Comparison of ENCODE assay signal across 9 cellular contexts in genomic region chr17:19181040-19181875, GRCh38. TPM values are rescaled to one million over a fixed set of nuclear protein-coding genes. Genes with fewer than 3 reads are reported as not detected.
DNase-seq lines count a peak whose midpoint lies in the region; ATAC-seq, FAIRE-seq and TF ChIP-seq lines count a peak whose summit lies in the region.
"Not testable (repeated sequence)": the region's sequence is repeated elsewhere in the genome, so short reads cannot be mapped to it uniquely, and the experiment has no call there.
"Had no signal": no experiment of that assay in that cellular context is flagged by ENCODE, and none has a peak within 500 bp of the region (broad histone marks: within the 10 kb centered on the region; RNA-seq: fewer than 3 reads in every experiment).

No MANE protein-coding gene starts in this region.

- not testable (repeated sequence) for TF ChIP-seq RAD21 in A549 (conservative IDR thresholded peaks at IDR 0.05 in 1 of 2, IDR thresholded peaks at IDR 0.05 in 1 of 2)

- not testable (repeated sequence) for FAIRE-seq in A549 (lab: Jason Lieb, UNC)
- FAIRE-seq in endometrium (lab: Jason Lieb, UNC) = peak; percentile 21

- H3K9me3 Mint-ChIP-seq in naive thymus-derived CD4-positive, alpha-beta T cell = not testable (repeated sequence)

- ATAC-seq in A549 = peak; percentile 96 to 97
- peak; percentile 89 for ATAC-seq in GM18909 (IDR thresholded peaks at IDR 0.05; ENCODE audit: poor library complexity, unreplicated experiment)
- ATAC-seq in GM21447 (IDR thresholded peaks at IDR 0.05; ENCODE audit: unreplicated experiment) = peak; percentile 89
- peak; percentile 74 for ATAC-seq in HG02763 (IDR thresholded peaks at IDR 0.05; ENCODE audit: unreplicated experiment)
- peak; percentile 90 for ATAC-seq in HG03135 (IDR thresholded peaks at IDR 0.05; ENCODE audit: unreplicated experiment)
- ATAC-seq in SK-N-SH treated with all-trans-retinoic acid at 6 μM for 48 hours = peak; percentile 97
- peak; percentile 100 for ATAC-seq in naive thymus-derived CD4-positive, alpha-beta T cell

- not testable (repeated sequence) for H3K4me3 Mint-ChIP-seq in naive thymus-derived CD4-positive, alpha-beta T cell

- H3K27ac Mint-ChIP-seq in naive thymus-derived CD4-positive, alpha-beta T cell = not testable (repeated sequence)

- no CpG with 5 or more reads among the region's 33 CpGs for WGBS in A549 (ENCODE audit: missing lambda C conversion rate)

- H3K9me3 ChIP-seq in A549; naive thymus-derived CD4-positive, alpha-beta T cell (ENCODE audit: control insufficient read depth in 2 of 3, low read length in 3 of 3): not testable (repeated sequence)

- not testable (repeated sequence) for H3K4me1 ChIP-seq in A549; naive thymus-derived CD4-positive, alpha-beta T cell (ENCODE audit: control insufficient read depth in 2 of 2, insufficient read depth in 2 of 2, low read length in 2 of 2)

- H3K36me3 ChIP-seq in naive thymus-derived CD4-positive, alpha-beta T cell (ENCODE audit: control insufficient read depth in 2 of 3, insufficient read depth in 3 of 3, low read length in 3 of 3) = not testable (repeated sequence)

- H3K27me3 Mint-ChIP-seq in naive thymus-derived CD4-positive, alpha-beta T cell = not testable (repeated sequence)

- CTCF ChIA-PET in A549 (lab: Yijun Ruan, JAX); naive thymus-derived CD4-positive, alpha-beta T cell (lab: Charles Lee): not testable (repeated sequence)

- intact Hi-C loops in naive thymus-derived CD4-positive, alpha-beta T cell (cut with micrococcal nuclease) = not testable (repeated sequence)

- not testable (repeated sequence) for H3K4me3 ChIP-seq in A549; naive thymus-derived CD4-positive, alpha-beta T cell (ENCODE audit: low read length)

- not testable (repeated sequence) for H3K27me3 ChIP-seq in naive thymus-derived CD4-positive, alpha-beta T cell (ENCODE audit: control insufficient read depth in 2 of 2, insufficient read depth in 2 of 2, low read length in 2 of 2)

- not testable (repeated sequence) for TF ChIP-seq CTCF in A549 (IDR thresholded peaks at IDR 0.05)

- TF ChIP-seq EP300 in A549 (IDR thresholded peaks at IDR 0.05) = not testable (repeated sequence)

- not testable (repeated sequence) for H3K4me1 Mint-ChIP-seq in naive thymus-derived CD4-positive, alpha-beta T cell

- not testable (repeated sequence) for TF ChIP-seq POLR2A in A549 (IDR thresholded peaks at IDR 0.05; ENCODE audit: low read length)

- not testable (repeated sequence) for H3K27ac ChIP-seq in A549; naive thymus-derived CD4-positive, alpha-beta T cell (ENCODE audit: low read depth, low read length)

- POLR2A ChIA-PET in A549 (lab: Yijun Ruan, JAX); naive thymus-derived CD4-positive, alpha-beta T cell (lab: Charles Lee): not testable (repeated sequence)

- H3K4me2 ChIP-seq in A549 = not testable (repeated sequence)

- DNase-seq in A549 (ENCODE audit: low read depth in 1 of 2, low spot score in 1 of 2); naive thymus-derived CD4-positive, alpha-beta T cell: not testable (repeated sequence)

- H3K36me3 Mint-ChIP-seq in naive thymus-derived CD4-positive, alpha-beta T cell = not testable (repeated sequence)

RNA-seq across cellular contexts. Expression of gene GRAPL, which starts 53.9 kb away (rescaled TPM):
- polyA plus RNA-seq in A549 (2011; rRNA removed) (0.08 and 0.09 TPM in 2 replicates), A549 (2017; fragmentation: RNase III; extraction: RNeasy Plus Mini Kit Qiagen cat#74134 plus additional on column Dnase treatment) (0.16 to 0.36 TPM (median 0.25 TPM) in 3 replicates)
- polyA plus RNA-seq in A549 (2012; cell fraction: cytosol; rRNA removed) = 0.08 TPM in 1 of 2 replicates, not detected in the other
- polyA plus RNA-seq in A549 (2012; cell fraction: nucleus; rRNA removed) = 0.43 and 0.61 TPM in 2 replicates
- polyA minus RNA-seq in A549 (2011; rRNA and poly(A)+ RNA removed) = 0.74 and 1.2 TPM in 2 replicates
- total RNA-seq in naive thymus-derived CD4-positive, alpha-beta T cell = 100 to 1,000 TPM in 2 of 5 experiments, 10 to 100 TPM in 3; 25.1 to 105 (median 32.8) TPM
- 1 to 10 TPM; 3.9 TPM for polyA plus RNA-seq in naive thymus-derived CD4-positive, alpha-beta T cell
- total RNA-seq: SK-MEL-5 had no signal

RNA-seq across cellular contexts. Expression of gene EPN2, which starts 55.9 kb away (rescaled TPM):
- 32.7 and 33.8 TPM in 2 replicates for polyA plus RNA-seq in A549 (2011; rRNA removed)
- 35.3 and 39.9 TPM in 2 replicates for polyA plus RNA-seq in A549 (2012; cell fraction: cytosol; rRNA removed)
- 77.1 and 85.8 TPM in 2 replicates for polyA plus RNA-seq in A549 (2012; cell fraction: nucleus; rRNA removed)
- 30.5 to 33.0 TPM (median 32.1 TPM) in 3 replicates for polyA plus RNA-seq in A549 (2017; fragmentation: RNase III; extraction: RNeasy Plus Mini Kit Qiagen cat#74134 plus additional on column Dnase treatment)
- polyA minus RNA-seq in A549 (2011; rRNA and poly(A)+ RNA removed) = 49.3 and 49.5 TPM in 2 replicates
- total RNA-seq in naive thymus-derived CD4-positive, alpha-beta T cell = 1 to 10 TPM; 5.3 to 7.2 (median 6.4) TPM
- polyA plus RNA-seq in naive thymus-derived CD4-positive, alpha-beta T cell = 10 to 100 TPM in 1 of 2 donors, 1 to 10 TPM in 1; 3.9 to 11.5 TPM
